Comparison of ENCODE assay signal across 25 cellular contexts in genomic region chr10:80170641-80171040, GRCh38. TPM values are rescaled to one million over a fixed set of nuclear protein-coding genes. Genes with fewer than 3 reads are reported as not detected.
DNase-seq lines count a peak whose midpoint lies in the region; ATAC-seq and TF ChIP-seq lines count a peak whose summit lies in the region.
"Had no signal": no experiment of that assay in that cellular context is flagged by ENCODE, and none has a peak within 500 bp of the region (broad histone marks: within the 10 kb centered on the region; RNA-seq: fewer than 3 reads in every experiment).

No MANE protein-coding gene starts in this region.

- no peak overlapping the region for H3K4ac ChIP-seq in trophoblast cell (ENCODE audit: low read depth, low read length)

- H4K12ac ChIP-seq in trophoblast cell (ENCODE audit: low read depth, low read length): no peak overlapping the region

- H4K8ac ChIP-seq in trophoblast cell (ENCODE audit: low read depth, low read length): no peak overlapping the region

- WGBS in trophoblast cell (ENCODE audit: extremely low coverage, insufficient coverage, insufficient read length): no CpG with 5 or more reads among the region's 10 CpGs

- ATAC-seq in left cardiac atrium (no peak), HG02678 (IDR thresholded peaks at IDR 0.05; ENCODE audit: unreplicated experiment) (no peak), GM19035 (IDR thresholded peaks at IDR 0.05; ENCODE audit: unreplicated experiment) (no peak)
- ATAC-seq: activated CD4-positive, CD25-positive, alpha-beta regulatory T cell treated with anti-CD3 and anti-CD28 coated beads, Interleukin-2, amount 50 U/mL, for 24 hours; right lobe of liver had no signal

- TF ChIP-seq CTCF in right atrium auricular region (IDR thresholded peaks at IDR 0.05) (no peak), colonic mucosa (IDR thresholded peaks at IDR 0.05) (no peak)

- H3K9me3 ChIP-seq in right atrium auricular region (no peaks in the 10 kb centered on the region), colonic mucosa (no peaks in the 10 kb centered on the region), trophoblast cell (ENCODE audit: insufficient read depth, low read depth, low read length) (peaks cover 2% of the 10 kb centered on the region)
- H3K9me3 ChIP-seq: adrenal gland, BLaER1, right lobe of liver, uterus had no signal

- peaks cover 7% of the 10 kb centered on the region for H3K79me1 ChIP-seq in trophoblast cell (ENCODE audit: low read length)

- no peak overlapping the region for H3K23ac ChIP-seq in trophoblast cell (ENCODE audit: low read length)

- peak overlapping the region in 1 of 2 donors; percentile 70 for H3K9ac ChIP-seq in colonic mucosa (ENCODE audit: low read depth in 2 of 2, low read length in 2 of 2)
- H3K9ac ChIP-seq in trophoblast cell (ENCODE audit: low read length): no peak overlapping the region
- H3K9ac ChIP-seq: BLaER1 had no signal

- no peak overlapping the region for H2AK5ac ChIP-seq in trophoblast cell (ENCODE audit: low read length)

- DNase-seq in left cardiac atrium (peak; percentile 6), right atrium auricular region (ENCODE audit: low spot score) (no peak), colonic mucosa (no peak), trophoblast cell (no peak), ureter (ENCODE audit: low spot score) (peak; percentile 37), iPS-NIHi7 (ENCODE audit: extremely low spot score) (no peak)
- DNase-seq: adrenal gland; dermis blood vessel endothelial cell; MM.1S; NCI-H1694; NCI-H82; occipital lobe; right lobe of liver; stimulated activated naive CD4-positive, alpha-beta T cell treated with Interleukin-2 at 50 U/mL for 16 hours; uterus had no signal

- no peak overlapping the region for H2BK5ac ChIP-seq in trophoblast cell (ENCODE audit: low read depth, low read length, poor library complexity)

- H3K14ac ChIP-seq in trophoblast cell (ENCODE audit: low read length): peak overlapping the region; percentile 36

- H3K4me3 ChIP-seq in right atrium auricular region: no peak overlapping the region
- no peak overlapping the region for H3K4me3 ChIP-seq in colonic mucosa
- no peak overlapping the region for H3K4me3 ChIP-seq in trophoblast cell (ENCODE audit: low read depth, low read length)
- H3K4me3 ChIP-seq: adrenal gland, BLaER1, right lobe of liver, SK-N-MC, uterus had no signal

- H3K27me3 ChIP-seq in right atrium auricular region: no peaks in the 10 kb centered on the region
- no peaks in the 10 kb centered on the region for H3K27me3 ChIP-seq in colonic mucosa
- no peaks in the 10 kb centered on the region for H3K27me3 ChIP-seq in trophoblast cell (ENCODE audit: insufficient read depth, low read length)
- H3K27me3 ChIP-seq: adrenal gland, BLaER1, right lobe of liver, uterus had no signal

- H3K27ac ChIP-seq in right atrium auricular region (peak overlapping the region in 1 of 2 donors; percentile 48), colonic mucosa (peak overlapping the region; percentile 65), trophoblast cell (ENCODE audit: low read depth, low read length) (no peak overlapping the region)
- H3K27ac ChIP-seq: adrenal gland, right lobe of liver, SK-N-MC, uterus had no signal

- peak overlapping the region; percentile 62 for H3K18ac ChIP-seq in trophoblast cell (ENCODE audit: low read length)

- H4K91ac ChIP-seq in trophoblast cell (ENCODE audit: low read depth, low read length): peak overlapping the region; percentile 65

- H3K79me2 ChIP-seq in trophoblast cell (ENCODE audit: control insufficient read depth, insufficient read depth, low read length, poor library complexity): peaks cover 2% of the 10 kb centered on the region

- H3K4me2 ChIP-seq in trophoblast cell (ENCODE audit: low read length): no peak overlapping the region
- H3K4me2 ChIP-seq: BLaER1 had no signal

- H3K36me3 ChIP-seq in right atrium auricular region (peaks cover 54% of the 10 kb centered on the region), colonic mucosa (peaks cover 10% of the 10 kb centered on the region), trophoblast cell (ENCODE audit: control insufficient read depth in 1 of 2, insufficient read depth in 2 of 2, low read length in 2 of 2) (peaks cover 25 to 36% of the 10 kb centered on the region in 2 experiments)
- H3K36me3 ChIP-seq: uterus had no signal

- H2AFZ ChIP-seq in trophoblast cell (ENCODE audit: insufficient read depth, low read length, poor library complexity): no peak overlapping the region

- H2BK12ac ChIP-seq in trophoblast cell (ENCODE audit: low read length): no peak overlapping the region

- H3K4me1 ChIP-seq in right atrium auricular region (peaks cover 0 to 77% of the 10 kb centered on the region in 2 donors), colonic mucosa (peaks cover 37% of the 10 kb centered on the region), trophoblast cell (ENCODE audit: control insufficient read depth in 1 of 2, insufficient read depth in 2 of 2, low read length in 2 of 2) (peaks cover 23 to 29% of the 10 kb centered on the region in 2 experiments)
- H3K4me1 ChIP-seq: adrenal gland, right lobe of liver had no signal

- intact Hi-C loops in left cardiac atrium (cut with DNase I): no loop called here
- intact Hi-C loops in colonic mucosa (cut with DNase I): no loop called here

- no peak overlapping the region for H2BK120ac ChIP-seq in trophoblast cell (ENCODE audit: insufficient read depth, low read length, poor library complexity)

RNA-seq across cellular contexts. Expression of gene ANXA11, which starts 34.7 kb away (rescaled TPM):
- total RNA-seq in left cardiac atrium: 100 to 1,000 TPM; 327 to 413 TPM
- 100 to 1,000 TPM; 224 to 266 TPM for total RNA-seq in right atrium auricular region
- total RNA-seq in colonic mucosa: 100 to 1,000 TPM; 271 to 353 TPM
- 460 and 504 TPM in 2 replicates for polyA plus RNA-seq in trophoblast cell (2013)
- total RNA-seq in ureter: 372 TPM

RNA-seq across cellular contexts. Expression of gene PLAC9, which starts 38.1 kb away (rescaled TPM):
- total RNA-seq in left cardiac atrium (10 to 100 TPM; 60.9 to 97.9 TPM), right atrium auricular region (10 to 100 TPM; 25.5 to 36.3 TPM), colonic mucosa (1 to 10 TPM; 3.9 to 6.0 TPM), ureter (44.2 TPM)
- 12.4 and 12.5 TPM in 2 replicates for polyA plus RNA-seq in trophoblast cell (2013)
- total RNA-seq: A673; activated T-helper 2 cell treated with anti-CD3 and anti-CD28 coated beads, Interferon-gamma antibody, Interleukin-2, Interleukin-4, amounts not matched to agents 10 μg/mL and 5 μg/mL and 100 μg/mL, durations not matched to agents 14 hours and 24 hours and 36 hours; bronchial epithelial cell; epithelial cell of proximal tubule had no signal
- polyA plus RNA-seq: IgD-negative memory B cell had no signal

Comparison
In these comparisons a context has a peak if more than half of its experiments do, and no peak if none do; other contexts are left out.
1. DNase-seq: peak in left cardiac atrium (single experiment) and ureter (single experiment); none in right atrium auricular region (single experiment), colonic mucosa (single experiment), trophoblast cell (0 of 2) and iPS-NIHi7 (single experiment).